In the genomic region with DNA sequence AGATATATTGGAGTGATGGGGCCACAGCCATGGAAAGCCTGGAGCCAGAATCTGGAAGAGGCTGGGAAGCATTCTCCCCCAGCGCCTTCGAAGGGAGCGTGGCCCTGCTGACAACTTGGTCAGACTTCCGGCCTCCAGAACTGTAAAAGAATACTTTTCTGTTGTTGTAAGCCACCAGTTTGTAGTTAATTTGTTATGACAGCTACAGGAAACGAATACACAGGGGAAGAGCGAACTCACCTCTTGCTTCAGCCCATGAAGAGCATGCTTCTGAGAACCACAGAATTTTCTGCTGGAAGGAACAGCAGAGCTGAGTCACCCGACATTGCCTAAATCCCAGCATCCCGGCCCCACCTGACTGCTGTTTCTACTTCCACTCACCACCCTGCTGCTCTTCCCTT, we compare ENCODE assay signal across 9 cellular contexts.
DNase-seq lines count a peak whose midpoint lies in the region; ATAC-seq and TF ChIP-seq lines count a peak whose summit lies in the region.
"Had no signal": no experiment of that assay in that cellular context is flagged by ENCODE, and none has a peak within 500 bp of the region (broad histone marks: within the 10 kb centered on the region; RNA-seq: fewer than 3 reads in every experiment).

No MANE protein-coding gene starts in this region.

- no peaks in the 10 kb centered on the region for H3K9me3 Mint-ChIP-seq in activated naive CD4-positive, alpha-beta T cell treated with anti-CD3 and anti-CD28 coated beads, Interleukin-2, amount 50 U/mL, for 24 hours
- H3K9me3 Mint-ChIP-seq in T-helper 2 cell treated with Interferon-gamma antibody and Interleukin-4, amounts not matched to agents 5 μg/mL and 100 μg/mL, for 36 hours, result no peaks in the 10 kb centered on the region
- peaks cover 6% of the 10 kb centered on the region for H3K9me3 Mint-ChIP-seq in type B pancreatic cell

- no peak for DNase-seq in activated naive CD4-positive, alpha-beta T cell treated with anti-CD3 and anti-CD28 coated beads, Interleukin-2, amount 50 U/mL, for 16 hours
- DNase-seq in T-helper 2 cell treated with Interferon-gamma antibody and Interleukin-4, amounts not matched to agents 5 μg/mL and 100 μg/mL, for 36 hours (ENCODE audit: low spot score), result no peak
- DNase-seq in left ventricle myocardium inferior (no peak), type B pancreatic cell (ENCODE audit: extremely low spot score, unreplicated experiment) (no peak), T-helper 17 cell (no peak), NCI-H2227 treated with DMSO at 0.1 percent for 48 hours (lab: John Stamatoyannopoulos, UW) (no peak)
- DNase-seq: Calu3 had no signal

- H3K4me3 Mint-ChIP-seq in activated naive CD4-positive, alpha-beta T cell treated with anti-CD3 and anti-CD28 coated beads, Interleukin-2, amount 50 U/mL, for 24 hours, result peak overlapping the region; percentile 51
- H3K4me3 Mint-ChIP-seq in T-helper 2 cell treated with Interferon-gamma antibody and Interleukin-4, amounts not matched to agents 5 μg/mL and 100 μg/mL, for 36 hours, result peak overlapping the region; percentile 73
- H3K4me3 Mint-ChIP-seq in type B pancreatic cell (peak overlapping the region; percentile 25), T-helper 17 cell (no peak overlapping the region)

- ATAC-seq in GM18498 (IDR thresholded peaks at IDR 0.05; ENCODE audit: unreplicated experiment) (no peak), T-helper 17 cell (no peak)

- no peaks in the 10 kb centered on the region for H3K36me3 Mint-ChIP-seq in activated naive CD4-positive, alpha-beta T cell treated with anti-CD3 and anti-CD28 coated beads, Interleukin-2, amount 50 U/mL, for 24 hours
- H3K36me3 Mint-ChIP-seq in T-helper 2 cell treated with Interferon-gamma antibody and Interleukin-4, amounts not matched to agents 5 μg/mL and 100 μg/mL, for 36 hours (ENCODE audit: low read depth), result no peaks in the 10 kb centered on the region
- no peaks in the 10 kb centered on the region for H3K36me3 Mint-ChIP-seq in type B pancreatic cell
- H3K36me3 Mint-ChIP-seq in T-helper 17 cell (ENCODE audit: low read depth), result no peaks in the 10 kb centered on the region

- peaks cover 21% of the 10 kb centered on the region for H3K4me1 ChIP-seq in left ventricle myocardium inferior

- no peaks in the 10 kb centered on the region for H3K36me3 ChIP-seq in left ventricle myocardium inferior

- TF ChIP-seq CTCF in left ventricle myocardium inferior (IDR thresholded peaks at IDR 0.05; ENCODE audit: borderline replicate concordance), result no peak
- no peak for TF ChIP-seq CTCF in type B pancreatic cell (conservative IDR thresholded peaks at IDR 0.05)

- no peaks in the 10 kb centered on the region for H3K27me3 ChIP-seq in left ventricle myocardium inferior (ENCODE audit: low read depth)

- no peak overlapping the region for H3K4me3 ChIP-seq in left ventricle myocardium inferior

- peak overlapping the region; percentile 54 for H3K27ac ChIP-seq in left ventricle myocardium inferior (replicated peaks)

- H3K27ac Mint-ChIP-seq in activated naive CD4-positive, alpha-beta T cell treated with anti-CD3 and anti-CD28 coated beads, Interleukin-2, amount 50 U/mL, for 24 hours, result peak overlapping the region; percentile 53
- peak overlapping the region; percentile 84 for H3K27ac Mint-ChIP-seq in T-helper 2 cell treated with Interferon-gamma antibody and Interleukin-4, amounts not matched to agents 5 μg/mL and 100 μg/mL, for 36 hours
- H3K27ac Mint-ChIP-seq in type B pancreatic cell (peak overlapping the region; percentile 66), T-helper 17 cell (no peak overlapping the region)

- no peaks in the 10 kb centered on the region for H3K27me3 Mint-ChIP-seq in activated naive CD4-positive, alpha-beta T cell treated with anti-CD3 and anti-CD28 coated beads, Interleukin-2, amount 50 U/mL, for 24 hours
- H3K27me3 Mint-ChIP-seq in T-helper 2 cell treated with Interferon-gamma antibody and Interleukin-4, amounts not matched to agents 5 μg/mL and 100 μg/mL, for 36 hours (ENCODE audit: low read depth), result no peaks in the 10 kb centered on the region
- H3K27me3 Mint-ChIP-seq in type B pancreatic cell (no peaks in the 10 kb centered on the region), T-helper 17 cell (no peaks in the 10 kb centered on the region)

- peaks cover 74% of the 10 kb centered on the region for H3K4me1 Mint-ChIP-seq in activated naive CD4-positive, alpha-beta T cell treated with anti-CD3 and anti-CD28 coated beads, Interleukin-2, amount 50 U/mL, for 24 hours
- H3K4me1 Mint-ChIP-seq in T-helper 2 cell treated with Interferon-gamma antibody and Interleukin-4, amounts not matched to agents 5 μg/mL and 100 μg/mL, for 36 hours (ENCODE audit: low read depth), result peaks cover 65% of the 10 kb centered on the region
- H3K4me1 Mint-ChIP-seq in type B pancreatic cell (ENCODE audit: unreplicated experiment) (peaks cover 30% of the 10 kb centered on the region), T-helper 17 cell (peaks cover 16% of the 10 kb centered on the region)

- intact Hi-C loops in left ventricle myocardium inferior (cut with micrococcal nuclease), result no loop called here

- H3K9me3 ChIP-seq in left ventricle myocardium inferior (replicated peaks) (no peaks in the 10 kb centered on the region), T-helper 17 cell (ENCODE audit: control insufficient read depth, low read length, poor library complexity, severe bottlenecking) (no peaks in the 10 kb centered on the region)
